Comparison of ENCODE assay signal across 8 cellular contexts in the genomic region with DNA sequence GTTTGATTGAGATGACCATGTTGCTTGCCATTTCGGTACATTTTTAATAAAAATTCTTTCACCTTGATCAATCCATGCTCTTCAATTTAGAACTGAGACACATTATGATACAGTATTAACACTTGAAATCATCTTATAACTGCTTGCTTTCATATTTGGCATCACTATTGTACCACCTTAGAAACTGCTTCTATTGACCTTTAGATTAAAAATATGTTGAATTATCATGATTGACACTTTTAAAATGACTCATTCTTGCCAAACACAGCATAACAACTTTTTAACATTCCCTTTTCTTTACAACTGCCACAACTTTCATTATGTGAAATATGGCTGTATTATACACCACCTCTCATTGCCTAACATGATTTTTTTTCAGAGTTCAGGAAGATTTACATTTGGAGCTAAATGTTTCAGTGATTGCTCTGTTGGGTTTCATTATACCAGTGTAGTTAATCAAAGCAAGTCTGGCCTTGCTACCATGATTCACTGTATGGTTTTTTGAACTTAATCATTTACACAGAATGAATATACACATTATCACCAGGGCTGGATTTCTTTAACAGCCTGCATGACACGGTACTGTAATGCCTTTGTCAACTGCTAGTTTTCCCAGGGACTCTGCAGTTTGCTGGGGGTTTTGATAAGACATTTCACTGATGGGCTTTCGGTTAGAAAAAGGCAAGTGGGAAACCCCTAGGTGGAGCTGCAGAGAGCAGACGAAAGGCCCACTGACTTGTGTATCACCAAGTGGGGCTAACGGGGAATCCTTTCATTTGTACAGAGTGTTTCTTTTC.
DNase-seq lines count a peak whose midpoint lies in the region; ATAC-seq and TF ChIP-seq lines count a peak whose summit lies in the region.

No MANE protein-coding gene starts in this region.

- H3K4me1 ChIP-seq in left ventricle myocardium inferior = no peaks in the 10 kb centered on the region
- peaks cover 0 to 5% of the 10 kb centered on the region in 2 experiments; a peak in 2 of 4 replicates for H3K4me1 ChIP-seq in SK-N-SH (ENCODE audit: control insufficient read depth in 1 of 2, insufficient read depth in 2 of 2, low read depth in 1 of 2, low read length in 1 of 2)

- POLR2A ChIA-PET in SK-N-SH (lab: Yijun Ruan, JAX) = no interaction called here

- H3K36me3 ChIP-seq in left ventricle myocardium inferior = no peaks in the 10 kb centered on the region
- H3K36me3 ChIP-seq in SK-N-SH (replicated peaks in 1 of 2; ENCODE audit: control insufficient read depth in 1 of 2, insufficient read depth in 2 of 2, low read length in 1 of 2) = no peaks in the 10 kb centered on the region
- no peaks in the 10 kb centered on the region for H3K36me3 ChIP-seq in MG63

- no peaks in the 10 kb centered on the region for H3K79me2 ChIP-seq in SK-N-SH (ENCODE audit: insufficient read depth)

- CTCF ChIA-PET in SK-N-SH (lab: Yijun Ruan, JAX) = interaction anchor here (0.8 to 1.6 kb wide), 6 partner anchors 8 to 89 kb away, joined by 3 to 4 read pairs (median 3); no protein-coding TSS in a partner anchor

- no peaks in the 10 kb centered on the region for H4K20me1 ChIP-seq in SK-N-SH (ENCODE audit: insufficient read depth)

- no peaks in the 10 kb centered on the region for H3K9me3 ChIP-seq in left ventricle myocardium inferior (replicated peaks)
- H3K9me3 ChIP-seq in SK-N-SH = no peaks in the 10 kb centered on the region
- no peaks in the 10 kb centered on the region for H3K9me3 ChIP-seq in MG63

- H3K9me2 ChIP-seq in SK-N-SH = no peaks in the 10 kb centered on the region

- H3K27ac ChIP-seq in left ventricle myocardium inferior (replicated peaks) (no peak overlapping the region), SK-N-SH (ENCODE audit: low read depth in 2 of 2, low read length in 1 of 2) (no peak overlapping the region)

- 65% methylated on average over 5 of the region's 5 CpGs for WGBS in SK-N-SH (ENCODE audit: low lambda C conversion rate)

- H3K4me3 ChIP-seq in left ventricle myocardium inferior (no peak overlapping the region), SK-N-SH (ENCODE audit: low read depth in 2 of 2, low read length in 1 of 2) (no peak overlapping the region), epithelial cell of proximal tubule (ENCODE audit: low read depth, low read length) (no peak overlapping the region), MG63 (no peak overlapping the region)

- H3K9ac ChIP-seq in SK-N-SH = no peak overlapping the region

- ATAC-seq in Right ventricle myocardium superior (ENCODE audit: poor library complexity) = no peak
- ATAC-seq in HG02884 (IDR thresholded peaks at IDR 0.05; ENCODE audit: unreplicated experiment) = peak; percentile 48

- H2AFZ ChIP-seq in SK-N-SH (ENCODE audit: low read depth) = no peak overlapping the region

- TF ChIP-seq RAD21 in SK-N-SH (IDR thresholded peaks at IDR 0.05; ENCODE audit: low read length) = peak; percentile 50

- H3K4me2 ChIP-seq in SK-N-SH = no peak overlapping the region

- peaks cover 6% of the 10 kb centered on the region for H3K27me3 ChIP-seq in left ventricle myocardium inferior (ENCODE audit: low read depth)
- no peaks in the 10 kb centered on the region for H3K27me3 ChIP-seq in SK-N-SH (ENCODE audit: insufficient read depth)
- H3K27me3 ChIP-seq in MG63 = no peaks in the 10 kb centered on the region

- no peak for TF ChIP-seq EP300 in SK-N-SH (IDR thresholded peaks at IDR 0.05; ENCODE audit: borderline replicate concordance in 1 of 2, low read depth in 1 of 2, low read length in 1 of 2)

- DNase-seq in left ventricle myocardium inferior (no peak), Right ventricle myocardium superior (no peak), SK-N-SH (peak; percentile 21), epithelial cell of proximal tubule (ENCODE audit: low read depth) (no peak), renal cortical epithelial cell (ENCODE audit: low read depth) (peak; percentile 43), NCI-H524 treated with DMSO at 0.1 percent for 48 hours (lab: John Stamatoyannopoulos, UW) (no peak), MG63 (no peak)

- no peaks in the 10 kb centered on the region for H3F3A ChIP-seq in SK-N-SH (replicated peaks; ENCODE audit: insufficient read depth)

- intact Hi-C loops in left ventricle myocardium inferior (cut with micrococcal nuclease) = no loop called here
- intact Hi-C loops in Right ventricle myocardium superior (cut with DNase I) = no loop called here

- peak; percentile 41 for TF ChIP-seq CTCF in left ventricle myocardium inferior (IDR thresholded peaks at IDR 0.05; ENCODE audit: borderline replicate concordance)
- TF ChIP-seq CTCF in SK-N-SH (IDR thresholded peaks at IDR 0.05) = peak; percentile 38
- peak; percentile 62 for TF ChIP-seq CTCF in epithelial cell of proximal tubule (conservative IDR thresholded peaks at IDR 0.05; ENCODE audit: low read depth, low read length)

TF ChIP-seq in SK-N-SH, 30 proteins besides CTCF, POLR2A, EP300 and RAD21:
- TF ChIP-seq TCF12 (IDR thresholded peaks at IDR 0.05) (no peak), RXRA (IDR thresholded peaks at IDR 0.05; ENCODE audit: borderline replicate concordance, low read depth) (no peak), SMC3 (IDR thresholded peaks at IDR 0.05; ENCODE audit: low read depth, low read length) (peak; percentile 17; the same call in 1 of the 2 replicates)

Comparison
In these comparisons a context has a peak if more than half of its experiments do, and no peak if none do; other contexts are left out.
1. DNase-seq: peak in SK-N-SH (single experiment) and renal cortical epithelial cell (single experiment); none in left ventricle myocardium inferior (single experiment), Right ventricle myocardium superior (single experiment), epithelial cell of proximal tubule (single experiment), NCI-H524 treated with DMSO at 0.1 percent for 48 hours (single experiment) and MG63 (single experiment).
2. Peak in every context shown above with its lines, with median percentiles within 50 percentile points of each other: CTCF ChIP-seq.